Comparison of ENCODE assay signal across 32 cellular contexts in genomic region chr5:173172166-173172565, GRCh38.
"Had no signal": no experiment of that assay in that cellular context is flagged by ENCODE, and none has a peak within 500 bp of the region (broad histone marks: within the 10 kb centered on the region; RNA-seq: fewer than 3 reads in every experiment).

No MANE protein-coding gene starts in this region.

- H3K9me3 ChIP-seq: ascending aorta, Peyer's patch had no signal

- H3K4me1 Mint-ChIP-seq: activated naive CD4-positive, alpha-beta T cell treated with anti-CD3 and anti-CD28 coated beads, Interleukin-2, amount 50 U/mL, for 24 hours; activated naive CD8-positive, alpha-beta T cell treated with anti-CD3 and anti-CD28 coated beads, Interleukin-2, amount 10 ng/mL, durations not matched to agents 7 days and 5 days; central memory CD8-positive, alpha-beta T cell had no signal

- ATAC-seq: activated CD8-positive, alpha-beta T cell treated with anti-CD3 and anti-CD28 coated beads for 36 hours; PC-3 had no signal

- DNase-seq: activated CD4-positive, alpha-beta T cell treated with anti-CD3 and anti-CD28 coated beads for 1 hour; activated CD4-positive, alpha-beta T cell treated with anti-CD3 and anti-CD28 coated beads for 48 hours; activated CD4-positive, CD25-positive, alpha-beta regulatory T cell; activated CD8-positive, alpha-beta T cell treated with anti-CD3 and anti-CD28 coated beads for 36 hours; activated gamma-delta T cell; activated naive CD4-positive, alpha-beta T cell treated with Interleukin-2 at 50 U/mL for 16 hours; activated naive CD8-positive, alpha-beta T cell treated with anti-CD3 and anti-CD28 coated beads, Interleukin-2, amount 10 ng/mL, durations not matched to agents 7 days and 5 days; activated T-cell treated with anti-CD3 and anti-CD28 coated beads, Interleukin-2, amount 50 U/mL, for 24 hours; amygdala; NCI-H1092 treated with DMSO at 0.1 percent for 48 hours; NCI-H1417; NCI-H187 treated with DMSO at 0.1 percent for 48 hours; NCI-H2081; NCI-H226; NCI-H446 treated with DMSO at 0.1 percent for 48 hours; NCI-H524; NCI-H69; NK-92 treated with Interleukin-12 subunit alpha and Interleukin-12 subunit beta, amount 100 ng/mL, for 24 hours; PC-3; Peyer's patch; RPMI8226; SIG-M5; SW 1271; T-helper 1 cell; T-helper 2 cell; T-helper 9 cell had no signal

- H3K36me3 ChIP-seq: ascending aorta, cardiac muscle cell, Peyer's patch had no signal

- H3K4me3 ChIP-seq: ascending aorta, cardiac muscle cell, Peyer's patch had no signal

- H3K27ac ChIP-seq: ascending aorta, cardiac muscle cell, Peyer's patch, VCaP had no signal

- H3K27me3 Mint-ChIP-seq: activated CD8-positive, alpha-beta T cell treated with anti-CD3 and anti-CD28 coated beads for 36 hours; activated naive CD4-positive, alpha-beta T cell treated with anti-CD3 and anti-CD28 coated beads, Interleukin-2, amount 50 U/mL, for 24 hours; activated naive CD8-positive, alpha-beta T cell treated with anti-CD3 and anti-CD28 coated beads, Interleukin-2, amount 10 ng/mL, durations not matched to agents 7 days and 5 days; activated T-cell treated with anti-CD3 and anti-CD28 coated beads, Interleukin-2, amount 50 U/mL, for 24 hours had no signal

- H3K27ac Mint-ChIP-seq: activated CD8-positive, alpha-beta T cell treated with anti-CD3 and anti-CD28 coated beads for 36 hours; activated naive CD4-positive, alpha-beta T cell treated with anti-CD3 and anti-CD28 coated beads, Interleukin-2, amount 50 U/mL, for 24 hours; activated naive CD8-positive, alpha-beta T cell treated with anti-CD3 and anti-CD28 coated beads, Interleukin-2, amount 10 ng/mL, durations not matched to agents 7 days and 5 days; activated T-cell treated with anti-CD3 and anti-CD28 coated beads, Interleukin-2, amount 50 U/mL, for 24 hours; activated T-helper 2 cell treated with anti-CD3 and anti-CD28 coated beads, Interferon-gamma antibody, Interleukin-2, Interleukin-4, amounts not matched to agents 10 μg/mL and 5 μg/mL and 100 μg/mL, durations not matched to agents 14 hours and 24 hours and 36 hours had no signal

- H3K27me3 ChIP-seq: ascending aorta, cardiac muscle cell, Peyer's patch had no signal

- H3K36me3 Mint-ChIP-seq: activated naive CD4-positive, alpha-beta T cell treated with anti-CD3 and anti-CD28 coated beads, Interleukin-2, amount 50 U/mL, for 24 hours; activated naive CD8-positive, alpha-beta T cell treated with anti-CD3 and anti-CD28 coated beads, Interleukin-2, amount 10 ng/mL, durations not matched to agents 7 days and 5 days had no signal

- H3K4me1 ChIP-seq: ascending aorta, Peyer's patch had no signal

- H3K9me3 Mint-ChIP-seq: activated CD8-positive, alpha-beta T cell treated with anti-CD3 and anti-CD28 coated beads for 36 hours; activated naive CD4-positive, alpha-beta T cell treated with anti-CD3 and anti-CD28 coated beads, Interleukin-2, amount 50 U/mL, for 24 hours; activated naive CD8-positive, alpha-beta T cell treated with anti-CD3 and anti-CD28 coated beads, Interleukin-2, amount 10 ng/mL, durations not matched to agents 7 days and 5 days; activated T-cell treated with anti-CD3 and anti-CD28 coated beads, Interleukin-2, amount 50 U/mL, for 24 hours; activated T-helper 2 cell treated with anti-CD3 and anti-CD28 coated beads, Interferon-gamma antibody, Interleukin-2, Interleukin-4, amounts not matched to agents 10 μg/mL and 5 μg/mL and 100 μg/mL, durations not matched to agents 14 hours and 24 hours and 36 hours; central memory CD8-positive, alpha-beta T cell had no signal

- H3K4me3 Mint-ChIP-seq: activated CD8-positive, alpha-beta T cell treated with anti-CD3 and anti-CD28 coated beads for 36 hours; activated naive CD4-positive, alpha-beta T cell treated with anti-CD3 and anti-CD28 coated beads, Interleukin-2, amount 50 U/mL, for 24 hours; activated naive CD8-positive, alpha-beta T cell treated with anti-CD3 and anti-CD28 coated beads, Interleukin-2, amount 10 ng/mL, durations not matched to agents 7 days and 5 days; activated T-cell treated with anti-CD3 and anti-CD28 coated beads, Interleukin-2, amount 50 U/mL, for 24 hours; central memory CD8-positive, alpha-beta T cell had no signal
